Comparison of ENCODE assay signal across 23 cellular contexts in the genomic region with DNA sequence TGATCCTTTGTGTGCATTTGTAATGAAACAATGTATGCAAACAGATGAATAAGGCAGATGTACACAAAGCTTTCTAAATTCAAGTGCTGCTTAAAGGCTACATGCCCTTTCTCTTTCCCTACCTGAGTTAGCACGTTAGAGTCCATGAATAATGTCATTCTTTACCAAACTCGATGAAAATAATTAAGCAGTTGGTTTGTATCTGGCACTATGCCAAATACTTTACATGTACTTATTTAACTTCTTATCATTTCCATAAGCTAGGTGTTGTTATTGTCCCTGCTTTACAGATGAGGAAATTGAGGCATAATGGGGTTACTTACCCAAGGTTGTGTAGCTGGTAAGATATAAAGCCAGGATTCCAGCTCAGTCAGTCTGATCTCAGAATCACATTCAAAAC. TPM values are rescaled to one million over a fixed set of nuclear protein-coding genes. Genes with fewer than 3 reads are reported as not detected.
DNase-seq lines count a peak whose midpoint lies in the region; ATAC-seq and TF ChIP-seq lines count a peak whose summit lies in the region.
"Had no signal": no experiment of that assay in that cellular context is flagged by ENCODE, and none has a peak within 500 bp of the region (broad histone marks: within the 10 kb centered on the region; RNA-seq: fewer than 3 reads in every experiment).

No MANE protein-coding gene starts in this region.

- no peak overlapping the region for H3K4me3 ChIP-seq in MM.1S (ENCODE audit: low read length)

- no peak for TF ChIP-seq RAD21 in Ishikawa (IDR thresholded peaks at IDR 0.05; ENCODE audit: low read depth)

- H3K4me3 Mint-ChIP-seq in activated CD8-positive, alpha-beta memory T cell treated with anti-CD3 and anti-CD28 coated beads, Interleukin-2, amount 10 ng/mL, durations not matched to agents 7 days and 5 days: peak overlapping the region; percentile 98
- peak overlapping the region; percentile 90 for H3K4me3 Mint-ChIP-seq in activated naive CD8-positive, alpha-beta T cell
- peak overlapping the region; percentile 55 to 84 (median 80) for H3K4me3 Mint-ChIP-seq in naive thymus-derived CD8-positive, alpha-beta T cell

- H3K9ac ChIP-seq in MM.1S (ENCODE audit: low read length): no peak overlapping the region

- no peaks in the 10 kb centered on the region for H4K20me1 ChIP-seq in MM.1S (ENCODE audit: insufficient read depth, low read length)

- no peak overlapping the region for H3K4me2 ChIP-seq in MM.1S (ENCODE audit: low read depth, low read length)

- peaks cover 7% of the 10 kb centered on the region; the same call in 1 of the 2 replicates for H3K4me1 ChIP-seq in MM.1S (ENCODE audit: low read length)

- H3K79me2 ChIP-seq in MM.1S (ENCODE audit: low read length): no peaks in the 10 kb centered on the region

- H3F3A ChIP-seq in MM.1S (ENCODE audit: insufficient read depth, low read length): peaks cover 5% of the 10 kb centered on the region; the same call in 1 of the 2 replicates

- H3K9me3 Mint-ChIP-seq in activated CD8-positive, alpha-beta memory T cell treated with anti-CD3 and anti-CD28 coated beads, Interleukin-2, amount 10 ng/mL, durations not matched to agents 7 days and 5 days (ENCODE audit: low read depth): peaks cover 3% of the 10 kb centered on the region
- H3K9me3 Mint-ChIP-seq in activated naive CD8-positive, alpha-beta T cell (ENCODE audit: low read depth): no peaks in the 10 kb centered on the region
- H3K9me3 Mint-ChIP-seq in naive thymus-derived CD8-positive, alpha-beta T cell: no peaks in the 10 kb centered on the region

- no peak for DNase-seq in activated CD8-positive, alpha-beta memory T cell treated with anti-CD3 and anti-CD28 coated beads, Interleukin-2, amount 10 ng/mL, durations not matched to agents 7 days and 5 days
- no peak for DNase-seq in activated CD8-positive, alpha-beta memory T cell treated with anti-CD3 and anti-CD28 coated beads, Interleukin-2, amount 50 U/mL, for 4 hours
- DNase-seq in naive thymus-derived CD8-positive, alpha-beta T cell: peak in 1 of 10 donors; percentile 7
- DNase-seq in NCI-H748 (lab: John Stamatoyannopoulos, UW; ENCODE audit: unreplicated experiment) (no peak), MM.1S (no peak)
- DNase-seq: ACHN; activated effector memory CD4-positive, alpha-beta T cell treated with Interleukin-2 at 50 U/mL for 16 hours; C1 segment of cervical spinal cord; DND-41; HCEC 1CT; NCI-H1694 treated with DMSO at 0.1 percent for 48 hours; NCI-H446 treated with DMSO at 0.1 percent for 48 hours; stimulated activated CD4-positive, alpha-beta T cell treated with anti-CD3 and anti-CD28 coated beads, Interleukin-12 subunit alpha, Interleukin-12 subunit beta, amount 100 ng/mL, for 4 hours; stimulated activated CD8-positive, alpha-beta memory T cell treated with anti-CD3 and anti-CD28 coated beads, Interleukin-4, amount 100 ng/mL, for 48 hours had no signal

- POLR2A ChIA-PET in naive thymus-derived CD8-positive, alpha-beta T cell (lab: Charles Lee): interaction anchor here (0.7 to 3.1 kb wide), 8 partner anchors 10 to 1068 kb away, joined by 3 to 18 read pairs (median 8); a partner anchor contains a TSS

- H3K9me2 ChIP-seq in MM.1S (replicated peaks; ENCODE audit: insufficient read depth, low read length): no peaks in the 10 kb centered on the region

- H3K9me3 ChIP-seq in MM.1S (replicated peaks; ENCODE audit: insufficient read depth, low read length): no peaks in the 10 kb centered on the region

- no peaks in the 10 kb centered on the region for H3K27me3 ChIP-seq in MM.1S (replicated peaks; ENCODE audit: insufficient read depth, low read length)

- H3K27ac Mint-ChIP-seq in activated CD8-positive, alpha-beta memory T cell treated with anti-CD3 and anti-CD28 coated beads, Interleukin-2, amount 10 ng/mL, durations not matched to agents 7 days and 5 days: peak overlapping the region; percentile 96
- H3K27ac Mint-ChIP-seq in activated naive CD8-positive, alpha-beta T cell: peak overlapping the region; percentile 96
- peak overlapping the region; percentile 46 to 96 (median 90) for H3K27ac Mint-ChIP-seq in naive thymus-derived CD8-positive, alpha-beta T cell

- TF ChIP-seq EP300 in Ishikawa (IDR thresholded peaks at IDR 0.05; ENCODE audit: borderline replicate concordance): no peak

- H3K36me3 Mint-ChIP-seq in activated CD8-positive, alpha-beta memory T cell treated with anti-CD3 and anti-CD28 coated beads, Interleukin-2, amount 10 ng/mL, durations not matched to agents 7 days and 5 days: peaks cover 68% of the 10 kb centered on the region
- peaks cover 24% of the 10 kb centered on the region for H3K36me3 Mint-ChIP-seq in activated naive CD8-positive, alpha-beta T cell
- peaks cover 0 to 20% (median 4%) of the 10 kb centered on the region in 3 donors for H3K36me3 Mint-ChIP-seq in naive thymus-derived CD8-positive, alpha-beta T cell

- TF ChIP-seq CTCF in MM.1S (IDR thresholded peaks at IDR 0.05; ENCODE audit: low read length): no peak

- no peak overlapping the region for H3K27ac ChIP-seq in MM.1S (ENCODE audit: low read length)
- H3K27ac ChIP-seq: HL-60 had no signal

- no peak overlapping the region for H2AFZ ChIP-seq in MM.1S (ENCODE audit: low read length)

- CTCF ChIA-PET in activated CD8-positive, alpha-beta memory T cell treated with anti-CD3 and anti-CD28 coated beads, Interleukin-2, amount 10 ng/mL, durations not matched to agents 7 days and 5 days (lab: Charles Lee): interaction anchor here (1.3 to 5.6 kb wide), 10 partner anchors 8 to 84 kb away, joined by 3 to 24 read pairs (median 7); no protein-coding TSS in a partner anchor

- H3K4me1 Mint-ChIP-seq in activated CD8-positive, alpha-beta memory T cell treated with anti-CD3 and anti-CD28 coated beads, Interleukin-2, amount 10 ng/mL, durations not matched to agents 7 days and 5 days: peaks cover 55% of the 10 kb centered on the region
- peaks cover 76% of the 10 kb centered on the region for H3K4me1 Mint-ChIP-seq in activated naive CD8-positive, alpha-beta T cell (ENCODE audit: low read depth)
- peaks cover 14 to 62% (median 51%) of the 10 kb centered on the region in 4 donors for H3K4me1 Mint-ChIP-seq in naive thymus-derived CD8-positive, alpha-beta T cell

- no peaks in the 10 kb centered on the region for H3K36me3 ChIP-seq in MM.1S (replicated peaks; ENCODE audit: insufficient read depth, low read length)

- H3K27me3 Mint-ChIP-seq in activated CD8-positive, alpha-beta memory T cell treated with anti-CD3 and anti-CD28 coated beads, Interleukin-2, amount 10 ng/mL, durations not matched to agents 7 days and 5 days: no peaks in the 10 kb centered on the region
- H3K27me3 Mint-ChIP-seq in activated naive CD8-positive, alpha-beta T cell: no peaks in the 10 kb centered on the region
- no peaks in the 10 kb centered on the region for H3K27me3 Mint-ChIP-seq in naive thymus-derived CD8-positive, alpha-beta T cell

- peak; percentile 7 for ATAC-seq in activated CD8-positive, alpha-beta memory T cell treated with anti-CD3 and anti-CD28 coated beads, Interleukin-2, amount 10 ng/mL, durations not matched to agents 7 days and 5 days
- ATAC-seq in naive thymus-derived CD8-positive, alpha-beta T cell: no peak
- no peak for ATAC-seq in HG02763 (IDR thresholded peaks at IDR 0.05; ENCODE audit: unreplicated experiment)

TF ChIP-seq in Ishikawa, 13 proteins besides CTCF, POLR2A, EP300 and RAD21:
- TF ChIP-seq YY1 (IDR thresholded peaks at IDR 0.05; ENCODE audit: low read depth) (no peak), NFIC (IDR thresholded peaks at IDR 0.05) (peak; percentile 67)

RNA-seq across cellular contexts. Expression of a gene that starts 2.4 kb away (rescaled TPM):
- 100 to 1,000 TPM; 153 to 218 TPM for total RNA-seq in activated CD8-positive, alpha-beta memory T cell treated with anti-CD3 and anti-CD28 coated beads, Interleukin-2, amount 10 ng/mL, durations not matched to agents 7 days and 5 days
- total RNA-seq in naive thymus-derived CD8-positive, alpha-beta T cell: 10 to 100 TPM; 35.5 to 39.3 TPM
- 100 to 1,000 TPM in 2 of 3 donors, 10 to 100 TPM in 1; 69.3 to 123 (median 108) TPM for polyA plus RNA-seq in naive thymus-derived CD8-positive, alpha-beta T cell
- total RNA-seq: chondrocyte, fibroblast of lung, IMR-90, RPMI7951, temporal lobe had no signal
- polyA plus RNA-seq: fibroblast of lung, IMR-90 had no signal
